1 cellular context compared by ENCODE assay signal in genomic region chr4:91064157-91064853, GRCh38.
TF ChIP-seq lines count a peak whose summit lies in the region.

No MANE protein-coding gene starts in this region.

TF ChIP-seq in HEK293, 187 proteins besides CTCF, POLR2A, EP300 and RAD21 (continued from another document):
- TF ChIP-seq ZNF398 (tag by site-specific recombination; IDR thresholded peaks at IDR 0.05) (0 out of 2 replicates have a peak, but pooled peaks have one; percentile 39), ZNF518A (tag by site-specific recombination; conservative IDR thresholded peaks at IDR 0.05; ENCODE audit: low read depth) (0 out of 2 replicates have a peak, but pooled peaks have one; percentile 21), ZNF830 (tag by site-specific recombination; IDR thresholded peaks at IDR 0.05; ENCODE audit: low read depth) (no peak), ZNF629 (tag by site-specific recombination; IDR thresholded peaks at IDR 0.05) (peak; percentile 86), TSHZ1 (tag by site-specific recombination; IDR thresholded peaks at IDR 0.05; ENCODE audit: borderline replicate concordance) (peak; percentile 93), TCF7L2 (IDR thresholded peaks at IDR 0.05; ENCODE audit: borderline replicate concordance, low read depth, low read length) (peak; percentile 99), ZNF302 (tag by site-specific recombination; IDR thresholded peaks at IDR 0.05; ENCODE audit: low read depth) (0 out of 2 replicates have a peak, but pooled peaks have one; percentile 42), ZNF501 (tag by site-specific recombination; IDR thresholded peaks at IDR 0.05) (peak; percentile 88), MZF1 (tag by site-specific recombination; IDR thresholded peaks at IDR 0.05; ENCODE audit: borderline replicate concordance) (peak; percentile 76; the same call in 1 of the 2 replicates), ZBTB20 (tag by site-specific recombination; IDR thresholded peaks at IDR 0.05) (no peak), PRDM4 (tag by site-specific recombination; IDR thresholded peaks at IDR 0.05) (peak; percentile 83), ZNF670 (tag by site-specific recombination; IDR thresholded peaks at IDR 0.05; ENCODE audit: low read depth) (no peak), SCRT2 (tag by site-specific recombination; IDR thresholded peaks at IDR 0.05) (peak; percentile 47; the same call in 1 of the 2 replicates), ZBTB21 (tag by site-specific recombination; IDR thresholded peaks at IDR 0.05) (peak; percentile 71), ZNF169 (tag by site-specific recombination; IDR thresholded peaks at IDR 0.05) (no peak), ZNF10 (tag by site-specific recombination; IDR thresholded peaks at IDR 0.05) (peak; percentile 81), ZNF155 (tag by site-specific recombination; IDR thresholded peaks at IDR 0.05) (no peak), WT1 (tag by site-specific recombination; IDR thresholded peaks at IDR 0.05) (peak; percentile 76)
- TF ChIP-seq, protein P1, sequence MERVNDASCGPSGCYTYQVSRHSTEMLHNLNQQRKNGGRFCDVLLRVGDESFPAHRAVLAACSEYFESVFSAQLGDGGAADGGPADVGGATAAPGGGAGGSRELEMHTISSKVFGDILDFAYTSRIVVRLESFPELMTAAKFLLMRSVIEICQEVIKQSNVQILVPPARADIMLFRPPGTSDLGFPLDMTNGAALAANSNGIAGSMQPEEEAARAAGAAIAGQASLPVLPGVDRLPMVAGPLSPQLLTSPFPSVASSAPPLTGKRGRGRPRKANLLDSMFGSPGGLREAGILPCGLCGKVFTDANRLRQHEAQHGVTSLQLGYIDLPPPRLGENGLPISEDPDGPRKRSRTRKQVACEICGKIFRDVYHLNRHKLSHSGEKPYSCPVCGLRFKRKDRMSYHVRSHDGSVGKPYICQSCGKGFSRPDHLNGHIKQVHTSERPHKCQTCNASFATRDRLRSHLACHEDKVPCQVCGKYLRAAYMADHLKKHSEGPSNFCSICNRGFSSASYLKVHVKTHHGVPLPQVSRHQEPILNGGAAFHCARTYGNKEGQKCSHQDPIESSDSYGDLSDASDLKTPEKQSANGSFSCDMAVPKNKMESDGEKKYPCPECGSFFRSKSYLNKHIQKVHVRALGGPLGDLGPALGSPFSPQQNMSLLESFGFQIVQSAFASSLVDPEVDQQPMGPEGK (tag by site-specific recombination; IDR thresholded peaks at IDR 0.05) = peak; percentile 43; the same call in 1 of the 2 replicates
